9 cellular contexts compared by ENCODE assay signal in genomic region chr5:158684469-158684868, GRCh38.
"Had no signal": no experiment of that assay in that cellular context is flagged by ENCODE, and none has a peak within 500 bp of the region (broad histone marks: within the 10 kb centered on the region; RNA-seq: fewer than 3 reads in every experiment).

No MANE protein-coding gene starts in this region.

- H3K27ac Mint-ChIP-seq: HFFc6 had no signal

- DNase-seq: GM23248, GOT3, H7, HFFc6, IMR-90, KG1 had no signal

- H3K36me3 ChIP-seq: HAP-1 had no signal

- H3K4me1 ChIP-seq: HAP-1 had no signal

- ATAC-seq: HCT116, K562 had no signal

- H2AFZ ChIP-seq: GM23248 had no signal

- H3K9me3 Mint-ChIP-seq: HFFc6 had no signal

- H3K4me3 ChIP-seq: GM23248, HAP-1, K562 had no signal

- H3K9ac ChIP-seq: GM23248 had no signal

- H3K27ac ChIP-seq: GM23248 had no signal

- H3K9me3 ChIP-seq: HAP-1 had no signal

- H3K4me3 Mint-ChIP-seq: HFFc6 had no signal
